ENCODE assay signal across 27 cellular contexts in genomic region chr14:45238988-45239387, GRCh38.
"Had no signal": no experiment of that assay in that cellular context is flagged by ENCODE, and none has a peak within 500 bp of the region (broad histone marks: within the 10 kb centered on the region; RNA-seq: fewer than 3 reads in every experiment).

No MANE protein-coding gene starts in this region.

- H3K9me3 Mint-ChIP-seq: activated CD4-positive, alpha-beta T cell treated with anti-CD3 and anti-CD28 coated beads, Interleukin-2, amount 10 ng/mL, durations not matched to agents 7 days and 5 days; activated CD8-positive, alpha-beta T cell treated with anti-CD3 and anti-CD28 coated beads for 36 hours; activated T-cell treated with anti-CD3 and anti-CD28 coated beads, Interleukin-2, amount 50 U/mL, for 24 hours; activated T-helper 17 cell treated with anti-CD3 and anti-CD28 coated beads, Interleukin-2, amount 50 U/mL, for 72 hours; effector memory CD8-positive, alpha-beta T cell had no signal

- H3K4me1 Mint-ChIP-seq: activated CD4-positive, alpha-beta T cell treated with anti-CD3 and anti-CD28 coated beads for 36 hours; activated CD8-positive, alpha-beta memory T cell treated with anti-CD3 and anti-CD28 coated beads, Interleukin-2, amount 10 ng/mL, durations not matched to agents 7 days and 5 days had no signal

- DNase-seq: activated CD4-positive, alpha-beta T cell treated with anti-CD3 and anti-CD28 coated beads for 36 hours; activated CD4-positive, alpha-beta T cell treated with anti-CD3 and anti-CD28 coated beads, Interleukin-2, amount 10 ng/mL, durations not matched to agents 7 days and 5 days; activated CD4-positive, alpha-beta T cell treated with anti-CD3 and anti-CD28 coated beads, Interleukin-2, amount 50 U/mL, for 4 hours; activated CD4-positive, CD25-positive, alpha-beta regulatory T cell; activated CD4-positive, CD25-positive, alpha-beta regulatory T cell treated with anti-CD3 and anti-CD28 coated beads, Interleukin-2, amount 50 U/mL, for 72 hours; activated CD8-positive, alpha-beta memory T cell treated with anti-CD3 and anti-CD28 coated beads, Interleukin-2, amount 10 ng/mL, durations not matched to agents 7 days and 5 days; activated CD8-positive, alpha-beta memory T cell treated with anti-CD3 and anti-CD28 coated beads, Interleukin-2, amount 50 U/mL, for 4 hours; activated CD8-positive, alpha-beta T cell treated with anti-CD3 and anti-CD28 coated beads for 36 hours; activated effector memory CD4-positive, alpha-beta T cell treated with Interleukin-2 at 50 U/mL for 16 hours; activated gamma-delta T cell treated with Interleukin-2 at 50 U/mL for 16 hours; activated naive CD4-positive, alpha-beta T cell treated with anti-CD3 and anti-CD28 coated beads, Interleukin-2, amount 50 U/mL, for 16 hours; activated naive CD4-positive, alpha-beta T cell treated with Interleukin-2 at 50 U/mL for 16 hours; activated T-cell treated with anti-CD3 and anti-CD28 coated beads, Interleukin-2, amount 50 U/mL, for 24 hours; amniotic stem cell; anterior cingulate cortex; caudate nucleus; cortex of kidney; dermis blood vessel endothelial cell; effector CD4-positive, alpha-beta T cell; effector memory CD8-positive, alpha-beta T cell; esophagus squamous epithelium; foreskin melanocyte; heart right ventricle; T-helper 2 cell had no signal

- H3K27ac Mint-ChIP-seq: activated CD4-positive, alpha-beta T cell treated with anti-CD3 and anti-CD28 coated beads for 36 hours; activated CD4-positive, alpha-beta T cell treated with anti-CD3 and anti-CD28 coated beads, Interleukin-2, amount 10 ng/mL, durations not matched to agents 7 days and 5 days; activated CD8-positive, alpha-beta memory T cell treated with anti-CD3 and anti-CD28 coated beads, Interleukin-2, amount 10 ng/mL, durations not matched to agents 7 days and 5 days; activated CD8-positive, alpha-beta T cell treated with anti-CD3 and anti-CD28 coated beads for 36 hours; activated naive CD8-positive, alpha-beta T cell; activated T-cell treated with anti-CD3 and anti-CD28 coated beads, Interleukin-2, amount 50 U/mL, for 24 hours; activated T-helper 17 cell treated with anti-CD3 and anti-CD28 coated beads, Interleukin-2, amount 50 U/mL, for 72 hours; effector memory CD8-positive, alpha-beta T cell had no signal

- H3K27me3 Mint-ChIP-seq: activated CD4-positive, alpha-beta T cell treated with anti-CD3 and anti-CD28 coated beads for 36 hours; activated CD4-positive, alpha-beta T cell treated with anti-CD3 and anti-CD28 coated beads, Interleukin-2, amount 10 ng/mL, durations not matched to agents 7 days and 5 days; activated CD8-positive, alpha-beta memory T cell treated with anti-CD3 and anti-CD28 coated beads, Interleukin-2, amount 10 ng/mL, durations not matched to agents 7 days and 5 days; activated CD8-positive, alpha-beta T cell treated with anti-CD3 and anti-CD28 coated beads for 36 hours; activated naive CD8-positive, alpha-beta T cell; activated T-cell treated with anti-CD3 and anti-CD28 coated beads, Interleukin-2, amount 50 U/mL, for 24 hours; activated T-helper 17 cell treated with anti-CD3 and anti-CD28 coated beads, Interleukin-2, amount 50 U/mL, for 72 hours; effector memory CD8-positive, alpha-beta T cell had no signal

- H3K4me3 Mint-ChIP-seq: activated CD4-positive, alpha-beta T cell treated with anti-CD3 and anti-CD28 coated beads for 36 hours; activated CD4-positive, alpha-beta T cell treated with anti-CD3 and anti-CD28 coated beads, Interleukin-2, amount 10 ng/mL, durations not matched to agents 7 days and 5 days; activated CD8-positive, alpha-beta memory T cell treated with anti-CD3 and anti-CD28 coated beads, Interleukin-2, amount 10 ng/mL, durations not matched to agents 7 days and 5 days; activated CD8-positive, alpha-beta T cell treated with anti-CD3 and anti-CD28 coated beads for 36 hours; activated naive CD8-positive, alpha-beta T cell; activated T-cell treated with anti-CD3 and anti-CD28 coated beads, Interleukin-2, amount 50 U/mL, for 24 hours; activated T-helper 17 cell treated with anti-CD3 and anti-CD28 coated beads, Interleukin-2, amount 50 U/mL, for 72 hours; effector memory CD8-positive, alpha-beta T cell had no signal

- ATAC-seq: activated CD4-positive, alpha-beta T cell treated with anti-CD3 and anti-CD28 coated beads for 36 hours; activated CD8-positive, alpha-beta memory T cell treated with anti-CD3 and anti-CD28 coated beads, Interleukin-2, amount 10 ng/mL, durations not matched to agents 7 days and 5 days; activated CD8-positive, alpha-beta T cell treated with anti-CD3 and anti-CD28 coated beads for 36 hours; activated T-helper 17 cell treated with anti-CD3 and anti-CD28 coated beads, Interleukin-2, amount 50 U/mL, for 72 hours; effector memory CD8-positive, alpha-beta T cell; gastroesophageal sphincter; heart right ventricle had no signal
